Comparison of ENCODE assay signal across 3 cellular contexts in the genomic region with DNA sequence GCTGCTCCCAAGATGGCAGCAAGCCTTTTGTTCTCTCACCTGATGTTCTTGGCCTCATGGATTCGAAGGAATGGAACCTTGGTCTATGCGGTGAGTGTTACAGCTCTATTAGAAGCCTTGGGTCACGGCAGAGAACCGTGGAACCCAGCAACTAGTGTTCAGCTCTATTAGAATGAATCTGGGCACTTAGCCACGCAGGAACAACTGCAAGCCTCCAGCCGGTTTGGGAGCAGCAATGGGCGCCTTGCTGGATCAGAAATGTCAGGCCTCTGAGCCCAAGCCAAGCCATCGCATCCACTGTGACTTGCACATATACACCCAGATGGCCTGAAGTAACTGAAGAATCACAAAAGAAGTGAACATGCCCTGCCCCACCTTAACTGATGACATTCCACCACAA.
"Had no signal": no experiment of that assay in that cellular context is flagged by ENCODE, and none has a peak within 500 bp of the region (broad histone marks: within the 10 kb centered on the region; RNA-seq: fewer than 3 reads in every experiment).

No MANE protein-coding gene starts in this region.

- DNase-seq: GDM1, GF-D8 had no signal

- H3K4me3 ChIP-seq: GM12878 had no signal

- ATAC-seq: GM12878 had no signal
